16 cellular contexts compared by ENCODE assay signal in the genomic region with DNA sequence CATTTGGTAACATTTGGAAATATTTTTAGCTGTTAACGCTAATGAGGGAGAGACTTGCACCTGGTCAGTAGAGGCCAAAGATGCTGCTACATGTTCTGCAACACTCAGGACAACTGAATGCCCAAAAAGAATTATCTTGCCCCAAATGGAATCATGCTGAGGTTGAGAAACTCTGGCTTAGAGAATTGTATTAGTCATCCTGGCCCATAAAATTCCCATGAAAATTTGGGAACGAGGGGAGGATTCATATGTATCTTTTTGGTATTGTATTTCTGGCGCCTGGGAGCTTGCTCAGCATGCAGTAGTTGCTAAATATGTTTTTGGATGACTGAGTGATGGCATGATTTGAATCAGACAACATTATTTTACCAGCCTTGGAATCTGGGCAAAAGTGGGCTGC. TPM values are rescaled to one million over a fixed set of nuclear protein-coding genes. Genes with fewer than 3 reads are reported as not detected.
DNase-seq lines count a peak whose midpoint lies in the region; ATAC-seq and TF ChIP-seq lines count a peak whose summit lies in the region.
"Had no signal": no experiment of that assay in that cellular context is flagged by ENCODE, and none has a peak within 500 bp of the region (broad histone marks: within the 10 kb centered on the region; RNA-seq: fewer than 3 reads in every experiment).

No MANE protein-coding gene starts in this region.

- 39 to 44% methylated on average over 3 of the region's 3 CpGs for whole genome bisulfite sequencing in GM23248 (ENCODE audit: low coverage in 1 of 2, low lambda C conversion rate in 2 of 2, missing lambda C conversion rate in 2 of 2), 2 experiments

- in situ Hi-C loops in GM23248 (cut with MboI) = no loop called here
- in situ Hi-C loops in GM13977 (cut with MboI; ENCODE audit: low pct_unique_long_range_greater_than_20kb, low sequenced_read_pairs, unreplicated experiment) = no loop called here

- no peak overlapping the region for H3K27ac ChIP-seq in GM23248
- H3K27ac ChIP-seq: BLaER1 treated with 17β-estradiol and CSF1 and Interleukin-3, amounts not matched to agents 10 nM and 100 nM had no signal

- no peak overlapping the region for H3K4me3 ChIP-seq in GM23248
- H3K4me3 ChIP-seq: BLaER1 treated with 17β-estradiol and CSF1 and Interleukin-3, amounts not matched to agents 10 nM and 100 nM had no signal

- H3K36me3 ChIP-seq in GM23248 (ENCODE audit: low read depth) = no peaks in the 10 kb centered on the region
- H3K36me3 ChIP-seq: BLaER1 treated with 17β-estradiol and CSF1 and Interleukin-3, amounts not matched to agents 10 nM and 100 nM had no signal

- H3F3A ChIP-seq in GM23248 (ENCODE audit: insufficient read depth) = no peaks in the 10 kb centered on the region

- TF ChIP-seq CTCF in GM13977 (IDR thresholded peaks at IDR 0.05; ENCODE audit: extremely low read depth, insufficient read depth, missing control alignments) = no peak

- H3K4me1 ChIP-seq in GM23248 (ENCODE audit: insufficient read depth) = no peaks in the 10 kb centered on the region
- H3K4me1 ChIP-seq: BLaER1 treated with 17β-estradiol and CSF1 and Interleukin-3, amounts not matched to agents 10 nM and 100 nM had no signal

- no peaks in the 10 kb centered on the region for H4K20me1 ChIP-seq in GM23248 (ENCODE audit: insufficient read depth)
- H4K20me1 ChIP-seq: BLaER1 treated with 17β-estradiol and CSF1 and Interleukin-3, amounts not matched to agents 10 nM and 100 nM had no signal

- H3K9me2 ChIP-seq in GM23248 (ENCODE audit: insufficient read depth) = no peaks in the 10 kb centered on the region

- H3K27me3 Mint-ChIP-seq in stimulated activated naive CD8-positive, alpha-beta T cell treated with anti-CD3 and anti-CD28 coated beads, Interleukin-15, amount 100 ng/mL, for 72 hours = no peaks in the 10 kb centered on the region
- no peaks in the 10 kb centered on the region for H3K27me3 Mint-ChIP-seq in activated T-cell treated with anti-CD3 and anti-CD28 coated beads, Interleukin-2, amount 50 U/mL, for 24 hours
- H3K27me3 Mint-ChIP-seq: B cell had no signal

- H3K4me2 ChIP-seq in GM23248 (ENCODE audit: unreplicated experiment) = no peak overlapping the region
- H3K4me2 ChIP-seq: BLaER1 treated with 17β-estradiol and CSF1 and Interleukin-3, amounts not matched to agents 10 nM and 100 nM had no signal

- ATAC-seq in stimulated activated naive CD8-positive, alpha-beta T cell treated with anti-CD3 and anti-CD28 coated beads, Interleukin-15, amount 100 ng/mL, for 72 hours = no peak
- ATAC-seq: CD8-positive, alpha-beta T cell; HepG2 had no signal

- DNase-seq in GM23248 = peak; percentile 1
- DNase-seq in cerebellum (ENCODE audit: low spot score) = peak; percentile 6
- DNase-seq in fibroblast of peridontal ligament (ENCODE audit: extremely low read depth) = peak; percentile 69
- DNase-seq in stromal cell of bone marrow (ENCODE audit: low read depth) = peak; percentile 14
- DNase-seq in stimulated activated naive CD8-positive, alpha-beta T cell treated with anti-CD3 and anti-CD28 coated beads, Interleukin-15, amount 100 ng/mL, for 72 hours = no peak
- DNase-seq in GM13977 (ENCODE audit: low spot score) = no peak
- no peak for DNase-seq in activated T-cell treated with anti-CD3 and anti-CD28 coated beads, Interleukin-2, amount 50 U/mL, for 24 hours
- DNase-seq: 8988T; Calu3; CD8-positive, alpha-beta T cell; DMS79 treated with DMSO at 0.1 percent for 48 hours; GF-D8; H9 had no signal

- no peaks in the 10 kb centered on the region for H3K9me3 ChIP-seq in GM23248 (ENCODE audit: low read depth)

- no peak overlapping the region for H3K9ac ChIP-seq in GM23248
- H3K9ac ChIP-seq: BLaER1 treated with 17β-estradiol and CSF1 and Interleukin-3, amounts not matched to agents 10 nM and 100 nM had no signal

- no peak overlapping the region for H2AFZ ChIP-seq in GM23248

- no peaks in the 10 kb centered on the region for H3K79me2 ChIP-seq in GM23248 (ENCODE audit: insufficient read depth)

- no peaks in the 10 kb centered on the region for H3K27me3 ChIP-seq in GM23248 (replicated peaks; ENCODE audit: insufficient read depth)
- H3K27me3 ChIP-seq: BLaER1 treated with 17β-estradiol and CSF1 and Interleukin-3, amounts not matched to agents 10 nM and 100 nM had no signal

- no peaks in the 10 kb centered on the region for H3K9me3 Mint-ChIP-seq in stimulated activated naive CD8-positive, alpha-beta T cell treated with anti-CD3 and anti-CD28 coated beads, Interleukin-15, amount 100 ng/mL, for 72 hours
- peaks cover 2% of the 10 kb centered on the region for H3K9me3 Mint-ChIP-seq in activated T-cell treated with anti-CD3 and anti-CD28 coated beads, Interleukin-2, amount 50 U/mL, for 24 hours
- H3K9me3 Mint-ChIP-seq: H9 had no signal

- no peak overlapping the region for H3K27ac Mint-ChIP-seq in stimulated activated naive CD8-positive, alpha-beta T cell treated with anti-CD3 and anti-CD28 coated beads, Interleukin-15, amount 100 ng/mL, for 72 hours
- H3K27ac Mint-ChIP-seq in activated T-cell treated with anti-CD3 and anti-CD28 coated beads, Interleukin-2, amount 50 U/mL, for 24 hours = no peak overlapping the region
- H3K27ac Mint-ChIP-seq: B cell; CD8-positive, alpha-beta T cell; H9 had no signal

- no peaks in the 10 kb centered on the region for H3K4me1 Mint-ChIP-seq in stimulated activated naive CD8-positive, alpha-beta T cell treated with anti-CD3 and anti-CD28 coated beads, Interleukin-15, amount 100 ng/mL, for 72 hours
- H3K4me1 Mint-ChIP-seq in activated T-cell treated with anti-CD3 and anti-CD28 coated beads, Interleukin-2, amount 50 U/mL, for 24 hours (ENCODE audit: low read depth) = no peaks in the 10 kb centered on the region
- H3K4me1 Mint-ChIP-seq: B cell had no signal

- H3K36me3 Mint-ChIP-seq in activated T-cell treated with anti-CD3 and anti-CD28 coated beads, Interleukin-2, amount 50 U/mL, for 24 hours (ENCODE audit: low read depth) = no peaks in the 10 kb centered on the region
- H3K36me3 Mint-ChIP-seq: CD8-positive, alpha-beta T cell had no signal

- no peak overlapping the region for H3K4me3 Mint-ChIP-seq in stimulated activated naive CD8-positive, alpha-beta T cell treated with anti-CD3 and anti-CD28 coated beads, Interleukin-15, amount 100 ng/mL, for 72 hours
- H3K4me3 Mint-ChIP-seq in activated T-cell treated with anti-CD3 and anti-CD28 coated beads, Interleukin-2, amount 50 U/mL, for 24 hours = no peak overlapping the region
- H3K4me3 Mint-ChIP-seq: B cell; CD8-positive, alpha-beta T cell; H9 had no signal

RNA-seq across cellular contexts. Expression of gene CHL1, which starts 59.9 kb away (rescaled TPM):
- total RNA-seq in GM23248 (2014; rRNA removed; shearing (Covaris generic)) = not detected in 2 replicates
- polyA plus RNA-seq in GM23248 (2016; fragmentation: Nextera tagmentation; extraction: Ambion mirVana) = not detected in 2 replicates
- 490 TPM for total RNA-seq in cerebellum
- total RNA-seq: CD8-positive, alpha-beta T cell; H9; HepG2 had no signal
- polyA plus RNA-seq: HepG2 had no signal

Comparison
In these comparisons a context has a peak if more than half of its experiments do, and no peak if none do; other contexts are left out.
1. DNase-seq: peak in GM23248 (single experiment), cerebellum (single experiment), fibroblast of peridontal ligament (single experiment) and stromal cell of bone marrow (single experiment); none in stimulated activated naive CD8-positive, alpha-beta T cell treated with anti-CD3 and anti-CD28 coated beads, Interleukin-15, amount 100 ng/mL, for 72 hours (0 of 2), GM13977 (single experiment) and activated T-cell treated with anti-CD3 and anti-CD28 coated beads, Interleukin-2, amount 50 U/mL, for 24 hours (single experiment).
2. RNA of gene CHL1, which starts 59.9 kb away (total RNA-seq): 490 TPM in cerebellum (single experiment); not detected in GM23248; every median in the first group is over 100 times any median in the second.